ENCODE assay signal across 17 cellular contexts in genomic region chr9:134485653-134486052, GRCh38.
DNase-seq lines count a peak whose midpoint lies in the region; ATAC-seq and TF ChIP-seq lines count a peak whose summit lies in the region.
"Had no signal": no experiment of that assay in that cellular context is flagged by ENCODE, and none has a peak within 500 bp of the region (broad histone marks: within the 10 kb centered on the region; RNA-seq: fewer than 3 reads in every experiment).

No MANE protein-coding gene starts in this region.

- peak; percentile 8 for DNase-seq in activated CD8-positive, alpha-beta memory T cell treated with anti-CD3 and anti-CD28 coated beads, Interleukin-2, amount 50 U/mL, for 4 hours
- DNase-seq in activated CD8-positive, alpha-beta memory T cell treated with anti-CD3 and anti-CD28 coated beads, Interleukin-2, amount 10 ng/mL, durations not matched to agents 7 days and 5 days: no peak
- DNase-seq in activated B cell treated with CpG ODN at 0.5 μM for 24 hours (no peak), neural progenitor cell (ENCODE audit: low spot score) (no peak), thoracic aorta (ENCODE audit: low spot score) (no peak), NCI-H2081 (lab: John Stamatoyannopoulos, UW) (no peak)
- DNase-seq: DND-41, MG63, NCI-H1092, NCI-H146, NCI-H510A treated with DMSO at 0.1 percent for 48 hours, PC-9 had no signal

- no peak overlapping the region for H3K27ac Mint-ChIP-seq in activated CD8-positive, alpha-beta memory T cell treated with anti-CD3 and anti-CD28 coated beads, Interleukin-2, amount 10 ng/mL, durations not matched to agents 7 days and 5 days
- H3K27ac Mint-ChIP-seq in activated B cell treated with CpG ODN at 0.5 μM for 24 hours (no peak overlapping the region), neural progenitor cell (peak overlapping the region; percentile 63)

- CTCF ChIA-PET in activated CD8-positive, alpha-beta memory T cell treated with anti-CD3 and anti-CD28 coated beads, Interleukin-2, amount 10 ng/mL, durations not matched to agents 7 days and 5 days (lab: Charles Lee): no interaction called here
- CTCF ChIA-PET in activated B cell treated with CpG ODN at 0.5 μM for 24 hours (lab: Charles Lee): no interaction called here

- TF ChIP-seq CTCF in activated B cell treated with CpG ODN at 0.5 μM for 24 hours (IDR thresholded peaks at IDR 0.05) (no peak), neural progenitor cell (IDR thresholded peaks at IDR 0.05) (no peak), thoracic aorta (IDR thresholded peaks at IDR 0.05) (no peak)

- H3K4me3 Mint-ChIP-seq in activated CD8-positive, alpha-beta memory T cell treated with anti-CD3 and anti-CD28 coated beads, Interleukin-2, amount 10 ng/mL, durations not matched to agents 7 days and 5 days: no peak overlapping the region
- H3K4me3 Mint-ChIP-seq in activated B cell treated with CpG ODN at 0.5 μM for 24 hours (no peak overlapping the region), neural progenitor cell (no peak overlapping the region)

- ATAC-seq in activated CD8-positive, alpha-beta memory T cell treated with anti-CD3 and anti-CD28 coated beads, Interleukin-2, amount 10 ng/mL, durations not matched to agents 7 days and 5 days: no peak
- ATAC-seq in activated B cell treated with CpG ODN at 0.5 μM for 24 hours (ENCODE audit: low read depth) (peak; percentile 47), thoracic aorta (ENCODE audit: insufficient number of reproducible peaks, low FRiP score, low read depth) (no peak), GM19467 (IDR thresholded peaks at IDR 0.05; ENCODE audit: unreplicated experiment) (no peak), GM18517 (IDR thresholded peaks at IDR 0.05; ENCODE audit: unreplicated experiment) (no peak)
- ATAC-seq: Right ventricle myocardium inferior had no signal

- H3K4me1 Mint-ChIP-seq in activated CD8-positive, alpha-beta memory T cell treated with anti-CD3 and anti-CD28 coated beads, Interleukin-2, amount 10 ng/mL, durations not matched to agents 7 days and 5 days: no peaks in the 10 kb centered on the region
- H3K4me1 Mint-ChIP-seq in activated B cell treated with CpG ODN at 0.5 μM for 24 hours: peaks cover 33% of the 10 kb centered on the region
- H3K4me1 Mint-ChIP-seq in neural progenitor cell: peaks cover 4% of the 10 kb centered on the region

- no peaks in the 10 kb centered on the region for H3K36me3 ChIP-seq in neural progenitor cell
- H3K36me3 ChIP-seq in thoracic aorta: no peaks in the 10 kb centered on the region
- H3K36me3 ChIP-seq: MG63 had no signal

- H3F3A ChIP-seq in neural progenitor cell (ENCODE audit: low read depth): no peaks in the 10 kb centered on the region

- intact Hi-C loops in activated B cell treated with CpG ODN at 0.5 μM for 24 hours (cut with micrococcal nuclease): no loop called here

- no peaks in the 10 kb centered on the region for H3K79me2 ChIP-seq in neural progenitor cell (ENCODE audit: low read depth)

- POLR2A ChIA-PET in activated B cell treated with CpG ODN at 0.5 μM for 24 hours (lab: Charles Lee): no interaction called here

- H4K20me1 ChIP-seq in neural progenitor cell (ENCODE audit: low read depth): no peaks in the 10 kb centered on the region

- H3K27ac ChIP-seq in neural progenitor cell: no peak overlapping the region
- peak overlapping the region; percentile 17 to 71 for H3K27ac ChIP-seq in thoracic aorta
- H3K27ac ChIP-seq: 22Rv1, KMS-11, PC-9 had no signal

- no peak overlapping the region for H3K9ac ChIP-seq in neural progenitor cell
- H3K9ac ChIP-seq: KMS-11 had no signal

- H3K36me3 Mint-ChIP-seq in activated CD8-positive, alpha-beta memory T cell treated with anti-CD3 and anti-CD28 coated beads, Interleukin-2, amount 10 ng/mL, durations not matched to agents 7 days and 5 days: no peaks in the 10 kb centered on the region
- no peaks in the 10 kb centered on the region for H3K36me3 Mint-ChIP-seq in activated B cell treated with CpG ODN at 0.5 μM for 24 hours (ENCODE audit: low read depth)
- H3K36me3 Mint-ChIP-seq in neural progenitor cell: no peaks in the 10 kb centered on the region

- H3K9me3 Mint-ChIP-seq in activated CD8-positive, alpha-beta memory T cell treated with anti-CD3 and anti-CD28 coated beads, Interleukin-2, amount 10 ng/mL, durations not matched to agents 7 days and 5 days (ENCODE audit: low read depth): no peaks in the 10 kb centered on the region
- H3K9me3 Mint-ChIP-seq in activated B cell treated with CpG ODN at 0.5 μM for 24 hours: no peaks in the 10 kb centered on the region
- H3K9me3 Mint-ChIP-seq in neural progenitor cell: peaks cover 3% of the 10 kb centered on the region

- H2AFZ ChIP-seq in neural progenitor cell (replicated peaks): no peak overlapping the region
- H2AFZ ChIP-seq: PC-9 had no signal

- H3K4me2 ChIP-seq in neural progenitor cell: no peak overlapping the region
- H3K4me2 ChIP-seq: KMS-11, PC-9 had no signal

- H3K4me1 ChIP-seq in neural progenitor cell (no peaks in the 10 kb centered on the region), thoracic aorta (ENCODE audit: control insufficient read depth in 1 of 2, low read depth in 2 of 2) (no peaks in the 10 kb centered on the region)

- H3K27me3 Mint-ChIP-seq in activated CD8-positive, alpha-beta memory T cell treated with anti-CD3 and anti-CD28 coated beads, Interleukin-2, amount 10 ng/mL, durations not matched to agents 7 days and 5 days: no peaks in the 10 kb centered on the region
- H3K27me3 Mint-ChIP-seq in activated B cell treated with CpG ODN at 0.5 μM for 24 hours: peaks cover 11% of the 10 kb centered on the region
- peaks cover 6% of the 10 kb centered on the region for H3K27me3 Mint-ChIP-seq in neural progenitor cell (ENCODE audit: insufficient read depth, low read depth)

- H3K4me3 ChIP-seq in neural progenitor cell: no peak overlapping the region
- H3K4me3 ChIP-seq in thoracic aorta: no peak overlapping the region
- H3K4me3 ChIP-seq: MG63, PC-9 had no signal

- no peaks in the 10 kb centered on the region for H3K27me3 ChIP-seq in neural progenitor cell
- no peaks in the 10 kb centered on the region for H3K27me3 ChIP-seq in thoracic aorta (replicated peaks; ENCODE audit: insufficient read depth)
- H3K27me3 ChIP-seq: MG63 had no signal

- no peaks in the 10 kb centered on the region for H3K9me3 ChIP-seq in neural progenitor cell (ENCODE audit: low read depth)
- H3K9me3 ChIP-seq in thoracic aorta: no peaks in the 10 kb centered on the region
- H3K9me3 ChIP-seq: MG63 had no signal
